ENCODE assay signal across 12 cellular contexts in genomic region chr12:115398311-115398781, GRCh38.
DNase-seq lines count a peak whose midpoint lies in the region; FAIRE-seq and TF ChIP-seq lines count a peak whose summit lies in the region.
"Had no signal": no experiment of that assay in that cellular context is flagged by ENCODE, and none has a peak within 500 bp of the region (broad histone marks: within the 10 kb centered on the region; RNA-seq: fewer than 3 reads in every experiment).

No MANE protein-coding gene starts in this region.

- H3K9me3 Mint-ChIP-seq in endodermal cell, result peaks cover 17% of the 10 kb centered on the region

- H2AFZ ChIP-seq in GM23248, result no peak overlapping the region

- H3K4me3 ChIP-seq in endodermal cell (ENCODE audit: low read length) (no peak overlapping the region), small intestine (ENCODE audit: low read depth in 1 of 2, low read length in 2 of 2) (no peak overlapping the region), GM23248 (no peak overlapping the region)
- H3K4me3 ChIP-seq: thyroid gland had no signal

- peaks cover 3% of the 10 kb centered on the region for H3K4me1 ChIP-seq in endodermal cell (ENCODE audit: control insufficient read depth, insufficient read depth, low read length)
- no peaks in the 10 kb centered on the region for H3K4me1 ChIP-seq in small intestine (ENCODE audit: control insufficient read depth in 2 of 2, insufficient read depth in 1 of 2, low read depth in 1 of 2, low read length in 1 of 2)
- H3K4me1 ChIP-seq in GM23248 (ENCODE audit: insufficient read depth), result peaks cover 10% of the 10 kb centered on the region; the same call in 1 of the 2 replicates
- H3K4me1 ChIP-seq: thyroid gland had no signal

- no peaks in the 10 kb centered on the region for H3K79me2 ChIP-seq in GM23248 (ENCODE audit: insufficient read depth)

- no peaks in the 10 kb centered on the region for H4K20me1 ChIP-seq in GM23248 (ENCODE audit: insufficient read depth)

- no peak overlapping the region for H3K4me3 Mint-ChIP-seq in endodermal cell

- peaks cover 7% of the 10 kb centered on the region for H3K27me3 Mint-ChIP-seq in endodermal cell (ENCODE audit: insufficient read depth)

- H3K9me2 ChIP-seq in GM23248 (ENCODE audit: insufficient read depth), result no peaks in the 10 kb centered on the region

- H3K36me3 Mint-ChIP-seq in endodermal cell (ENCODE audit: low read depth), result no peaks in the 10 kb centered on the region

- DNase-seq in SIG-M5 treated with dmso at 0.1 percent for 504 hours (lab: John Stamatoyannopoulos, UW; ENCODE audit: unreplicated experiment), result peak; percentile 38
- DNase-seq in SIG-M5 (lab: John Stamatoyannopoulos, UW), result no peak
- DNase-seq in NCI-H510A treated with DMSO at 0.1 percent for 48 hours (lab: John Stamatoyannopoulos, UW), result peak; percentile 89
- peak; percentile 83 for DNase-seq in endodermal cell
- peak; percentile 85 for DNase-seq in small intestine
- no peak for DNase-seq in T-helper 2 cell
- DNase-seq in ureter (ENCODE audit: low spot score), result no peak
- DNase-seq in GM23248, result no peak
- DNase-seq: activated T-cell treated with anti-CD3 and anti-CD28 coated beads, Interleukin-2, amount 50 U/mL, for 1 hour; NCI-H1694 treated with DMSO at 0.1 percent for 48 hours; RPMI8226 had no signal

- in situ Hi-C loops in GM23248 (cut with MboI), result no loop called here

- peaks cover 16% of the 10 kb centered on the region for H3K27me3 ChIP-seq in endodermal cell (ENCODE audit: control insufficient read depth, insufficient read depth, low read length, poor library complexity, severe bottlenecking)
- H3K27me3 ChIP-seq in small intestine (ENCODE audit: control insufficient read depth in 2 of 2, insufficient read depth in 2 of 2, low read length in 2 of 2), result no peaks in the 10 kb centered on the region
- H3K27me3 ChIP-seq in GM23248 (replicated peaks; ENCODE audit: insufficient read depth), result no peaks in the 10 kb centered on the region
- H3K27me3 ChIP-seq: thyroid gland had no signal

- H3K27ac Mint-ChIP-seq in endodermal cell, result peak overlapping the region; percentile 12

- H3K4me2 ChIP-seq in GM23248 (ENCODE audit: unreplicated experiment), result no peak overlapping the region

- H3F3A ChIP-seq in GM23248 (ENCODE audit: insufficient read depth), result 0 out of 2 replicates have a peak, but pooled peaks cover 9% of the 10 kb centered on the region

- H3K4me1 Mint-ChIP-seq in endodermal cell, result peaks cover 64% of the 10 kb centered on the region

- peaks cover 15% of the 10 kb centered on the region for H3K9me3 ChIP-seq in endodermal cell (ENCODE audit: control insufficient read depth, low read length)
- H3K9me3 ChIP-seq in small intestine (ENCODE audit: control insufficient read depth, low read depth), result no peaks in the 10 kb centered on the region
- H3K9me3 ChIP-seq in GM23248 (ENCODE audit: low read depth), result no peaks in the 10 kb centered on the region
- H3K9me3 ChIP-seq: thyroid gland had no signal

- H3K27ac ChIP-seq in endodermal cell (ENCODE audit: low read depth, low read length) (no peak overlapping the region), small intestine (ENCODE audit: low read depth in 1 of 2, low read length in 1 of 2) (no peak overlapping the region), GM23248 (no peak overlapping the region)
- H3K27ac ChIP-seq: thyroid gland had no signal

- H3K9ac ChIP-seq in endodermal cell (ENCODE audit: extremely low read depth, low read length, poor library complexity, severe bottlenecking) (no peak overlapping the region), GM23248 (no peak overlapping the region)

- peak; percentile 54 for TF ChIP-seq CTCF in endodermal cell (conservative IDR thresholded peaks at IDR 0.05)

- no peak for FAIRE-seq in small intestine (lab: Jason Lieb, UNC)

- 87 to 89% methylated on average over 3 to 4 of the region's 4 CpGs for WGBS in endodermal cell (ENCODE audit: insufficient coverage in 1 of 2, insufficient read length in 1 of 2), 2 experiments
- 22 to 60% (median 25%) methylated on average over 4 of the region's 4 CpGs for WGBS in small intestine, 3 donors
- WGBS in GM23248 (ENCODE audit: low coverage in 1 of 2, low lambda C conversion rate in 2 of 2, missing lambda C conversion rate in 2 of 2), 2 experiments, result 94 to 95% methylated on average over 4 of the region's 4 CpGs

- H3K36me3 ChIP-seq in endodermal cell (ENCODE audit: control insufficient read depth, insufficient read depth, low read length) (no peaks in the 10 kb centered on the region), small intestine (ENCODE audit: control insufficient read depth in 2 of 2, insufficient read depth in 2 of 2, low read length in 2 of 2) (no peaks in the 10 kb centered on the region), GM23248 (ENCODE audit: low read depth) (no peaks in the 10 kb centered on the region)
- H3K36me3 ChIP-seq: thyroid gland had no signal

Comparison
In these comparisons a context has a peak if more than half of its experiments do, and no peak if none do; other contexts are left out.
1. DNase-seq: peak in SIG-M5 treated with dmso at 0.1 percent for 504 hours (single experiment), NCI-H510A treated with DMSO at 0.1 percent for 48 hours (single experiment), endodermal cell (single experiment) and small intestine (single experiment); none in SIG-M5 (single experiment), T-helper 2 cell (0 of 5), ureter (single experiment) and GM23248 (single experiment).